In genomic region chr16:18799500-18799899, GRCh38 we compare ENCODE assay signal across 3 cellular contexts.
TF ChIP-seq lines count a peak whose summit lies in the region.

No MANE protein-coding gene starts in this region.

TF ChIP-seq in A549, 52 proteins besides CTCF, POLR2A, EP300 and RAD21:
- TF ChIP-seq CHD4 (IDR thresholded peaks at IDR 0.05; ENCODE audit: borderline replicate concordance) (no peak), HOXB13 (CRISPR knock-in tag; IDR thresholded peaks at IDR 0.05; ENCODE audit: low read depth) (no peak), PBX3 (IDR thresholded peaks at IDR 0.05) (no peak), ZNF302 (CRISPR knock-in tag; IDR thresholded peaks at IDR 0.05) (no peak), SREBF2 (IDR thresholded peaks at IDR 0.05) (no peak), ZC3H11A (IDR thresholded peaks at IDR 0.05) (no peak), CBX8 (IDR thresholded peaks at IDR 0.05) (no peak), USF2 (IDR thresholded peaks at IDR 0.05) (no peak), TP53 (CRISPR knock-in tag; IDR thresholded peaks at IDR 0.05) (no peak), FOSL2 (IDR thresholded peaks at IDR 0.05) (no peak), FOSL2 (CRISPR knock-in tag; IDR thresholded peaks at IDR 0.05) (no peak), BCL3 (IDR thresholded peaks at IDR 0.05) (no peak), KDM5A (IDR thresholded peaks at IDR 0.05) (no peak), ZSCAN20 (CRISPR knock-in tag; IDR thresholded peaks at IDR 0.05) (no peak), RFX5 (IDR thresholded peaks at IDR 0.05) (no peak), SMC3 (IDR thresholded peaks at IDR 0.05) (no peak), ATOH8 (CRISPR knock-in tag; IDR thresholded peaks at IDR 0.05; ENCODE audit: low read depth) (no peak)

TF ChIP-seq in HCT116, 20 proteins besides CTCF, POLR2A, EP300 and RAD21:
- no peak for TF ChIP-seq JUND (IDR thresholded peaks at IDR 0.05)
- no peak for TF ChIP-seq ZBTB33 (IDR thresholded peaks at IDR 0.05; ENCODE audit: extremely low read depth, insufficient replicate concordance, low read length)
- TF ChIP-seq YY1 (IDR thresholded peaks at IDR 0.05; ENCODE audit: extremely low read depth, insufficient replicate concordance, low read depth, low read length), result no peak
- TF ChIP-seq ZFX (IDR thresholded peaks at IDR 0.05), result no peak
- TF ChIP-seq SP1 (IDR thresholded peaks at IDR 0.05; ENCODE audit: low read depth), result no peak

TF ChIP-seq in HepG2, 621 proteins besides CTCF, POLR2A, EP300 and RAD21:
- no peak for TF ChIP-seq TSC22D2 (CRISPR knock-in tag; IDR thresholded peaks at IDR 0.05; ENCODE audit: borderline replicate concordance)
- TF ChIP-seq ZNF800 (CRISPR knock-in tag; IDR thresholded peaks at IDR 0.05), result no peak
- no peak for TF ChIP-seq ZMAT5 (CRISPR knock-in tag; IDR thresholded peaks at IDR 0.05; ENCODE audit: borderline replicate concordance, low read depth)
- TF ChIP-seq ZNF564 (CRISPR knock-in tag; IDR thresholded peaks at IDR 0.05), result no peak
- TF ChIP-seq FIP1L1 (IDR thresholded peaks at IDR 0.05; ENCODE audit: borderline replicate concordance, insufficient read depth, low read depth, low read length), result no peak
- TF ChIP-seq SMARCC2 (IDR thresholded peaks at IDR 0.05), result no peak
- no peak for TF ChIP-seq SNAI1 (CRISPR knock-in tag; IDR thresholded peaks at IDR 0.05; ENCODE audit: borderline replicate concordance)
- TF ChIP-seq FOXM1 (CRISPR knock-in tag; IDR thresholded peaks at IDR 0.05), result no peak
TF ChIP-seq in HepG2: peak in this region for 0.
